Comparison of ENCODE assay signal across 15 cellular contexts in the genomic region with DNA sequence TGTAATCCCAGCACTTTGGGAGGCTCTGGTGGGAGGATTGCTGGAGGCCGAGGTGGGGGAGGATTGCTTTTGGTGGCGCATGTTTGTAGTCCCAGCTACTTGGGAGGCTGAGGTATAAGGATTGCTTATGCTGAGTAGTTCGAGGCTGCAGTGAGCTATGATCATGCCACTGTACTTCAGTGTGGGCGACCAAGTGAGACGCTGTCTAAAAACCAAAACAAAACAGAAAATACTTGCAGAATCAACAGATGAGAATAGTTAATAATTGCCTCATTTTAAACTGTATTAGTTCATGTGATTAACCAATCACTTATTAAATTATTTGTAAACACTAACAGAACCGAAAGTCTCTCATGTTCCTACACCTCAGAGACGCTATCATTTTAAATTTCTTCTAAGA.
DNase-seq lines count a peak whose midpoint lies in the region; ATAC-seq and TF ChIP-seq lines count a peak whose summit lies in the region.
"Had no signal": no experiment of that assay in that cellular context is flagged by ENCODE, and none has a peak within 500 bp of the region (broad histone marks: within the 10 kb centered on the region; RNA-seq: fewer than 3 reads in every experiment).

No MANE protein-coding gene starts in this region.

- H3K4me3 ChIP-seq in epithelial cell of proximal tubule (ENCODE audit: low read depth, low read length), result no peak overlapping the region
- H3K4me3 ChIP-seq: BLaER1 treated with 17β-estradiol and CSF1 and Interleukin-3, amounts not matched to agents 10 nM and 100 nM; gastroesophageal sphincter; mucosa of descending colon; ovary had no signal

- peak; percentile 78 for ATAC-seq in GM19023 (IDR thresholded peaks at IDR 0.05; ENCODE audit: unreplicated experiment)
- ATAC-seq in GM21576 (IDR thresholded peaks at IDR 0.05; ENCODE audit: unreplicated experiment), result peak; percentile 68
- peak; percentile 83 for ATAC-seq in HG03066 (IDR thresholded peaks at IDR 0.05; ENCODE audit: low read depth, unreplicated experiment)
- ATAC-seq: gastroesophageal sphincter, mucosa of descending colon had no signal

- DNase-seq in epithelial cell of proximal tubule (ENCODE audit: low read depth) (peak; percentile 2), OCI-M1 (lab: John Stamatoyannopoulos, UW) (no peak), GM10266 (ENCODE audit: extremely low spot score) (no peak), islet precursor cell (no peak)
- no peak for DNase-seq in stimulated activated CD4-positive, alpha-beta T cell treated with anti-CD3 and anti-CD28 coated beads, Interleukin-2, amount 100 ng/mL, for 48 hours
- DNase-seq: activated CD8-positive, alpha-beta memory T cell treated with anti-CD3 and anti-CD28 coated beads, Interleukin-2, amount 50 U/mL, for 4 hours; mucosa of descending colon; NCI-H1092; ovary; substantia nigra had no signal

- TF ChIP-seq CTCF in epithelial cell of proximal tubule (conservative IDR thresholded peaks at IDR 0.05; ENCODE audit: low read depth, low read length) (no peak), GM10266 (IDR thresholded peaks at IDR 0.05; ENCODE audit: control insufficient read depth, insufficient read depth, low read depth, missing control alignments) (no peak)
